1 cellular context compared by ENCODE assay signal in the genomic region with DNA sequence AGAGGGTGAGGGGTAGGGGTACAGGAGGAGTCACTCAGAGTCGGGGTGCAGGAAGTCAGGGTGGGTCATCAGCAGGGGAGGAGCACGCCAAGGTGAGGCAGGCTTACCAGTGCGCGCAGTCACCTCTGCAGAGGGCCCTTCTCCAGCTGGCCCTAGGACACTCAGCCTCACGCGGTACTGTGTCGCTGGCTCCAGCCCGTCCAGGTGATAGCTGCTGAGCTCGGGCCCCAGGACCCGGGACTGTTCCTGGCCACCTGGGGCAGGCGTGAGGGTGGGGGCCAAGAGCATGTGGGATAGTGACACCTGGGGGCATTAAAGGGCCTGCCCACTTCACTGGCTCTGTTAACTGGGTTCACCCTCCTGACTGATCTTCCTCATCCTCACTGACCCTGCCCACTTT.
TF ChIP-seq lines count a peak whose summit lies in the region.

No MANE protein-coding gene starts in this region.

TF ChIP-seq in GM23338, 12 proteins besides CTCF, POLR2A, EP300 and RAD21 (continued from another document):
- TF ChIP-seq, protein P1, sequence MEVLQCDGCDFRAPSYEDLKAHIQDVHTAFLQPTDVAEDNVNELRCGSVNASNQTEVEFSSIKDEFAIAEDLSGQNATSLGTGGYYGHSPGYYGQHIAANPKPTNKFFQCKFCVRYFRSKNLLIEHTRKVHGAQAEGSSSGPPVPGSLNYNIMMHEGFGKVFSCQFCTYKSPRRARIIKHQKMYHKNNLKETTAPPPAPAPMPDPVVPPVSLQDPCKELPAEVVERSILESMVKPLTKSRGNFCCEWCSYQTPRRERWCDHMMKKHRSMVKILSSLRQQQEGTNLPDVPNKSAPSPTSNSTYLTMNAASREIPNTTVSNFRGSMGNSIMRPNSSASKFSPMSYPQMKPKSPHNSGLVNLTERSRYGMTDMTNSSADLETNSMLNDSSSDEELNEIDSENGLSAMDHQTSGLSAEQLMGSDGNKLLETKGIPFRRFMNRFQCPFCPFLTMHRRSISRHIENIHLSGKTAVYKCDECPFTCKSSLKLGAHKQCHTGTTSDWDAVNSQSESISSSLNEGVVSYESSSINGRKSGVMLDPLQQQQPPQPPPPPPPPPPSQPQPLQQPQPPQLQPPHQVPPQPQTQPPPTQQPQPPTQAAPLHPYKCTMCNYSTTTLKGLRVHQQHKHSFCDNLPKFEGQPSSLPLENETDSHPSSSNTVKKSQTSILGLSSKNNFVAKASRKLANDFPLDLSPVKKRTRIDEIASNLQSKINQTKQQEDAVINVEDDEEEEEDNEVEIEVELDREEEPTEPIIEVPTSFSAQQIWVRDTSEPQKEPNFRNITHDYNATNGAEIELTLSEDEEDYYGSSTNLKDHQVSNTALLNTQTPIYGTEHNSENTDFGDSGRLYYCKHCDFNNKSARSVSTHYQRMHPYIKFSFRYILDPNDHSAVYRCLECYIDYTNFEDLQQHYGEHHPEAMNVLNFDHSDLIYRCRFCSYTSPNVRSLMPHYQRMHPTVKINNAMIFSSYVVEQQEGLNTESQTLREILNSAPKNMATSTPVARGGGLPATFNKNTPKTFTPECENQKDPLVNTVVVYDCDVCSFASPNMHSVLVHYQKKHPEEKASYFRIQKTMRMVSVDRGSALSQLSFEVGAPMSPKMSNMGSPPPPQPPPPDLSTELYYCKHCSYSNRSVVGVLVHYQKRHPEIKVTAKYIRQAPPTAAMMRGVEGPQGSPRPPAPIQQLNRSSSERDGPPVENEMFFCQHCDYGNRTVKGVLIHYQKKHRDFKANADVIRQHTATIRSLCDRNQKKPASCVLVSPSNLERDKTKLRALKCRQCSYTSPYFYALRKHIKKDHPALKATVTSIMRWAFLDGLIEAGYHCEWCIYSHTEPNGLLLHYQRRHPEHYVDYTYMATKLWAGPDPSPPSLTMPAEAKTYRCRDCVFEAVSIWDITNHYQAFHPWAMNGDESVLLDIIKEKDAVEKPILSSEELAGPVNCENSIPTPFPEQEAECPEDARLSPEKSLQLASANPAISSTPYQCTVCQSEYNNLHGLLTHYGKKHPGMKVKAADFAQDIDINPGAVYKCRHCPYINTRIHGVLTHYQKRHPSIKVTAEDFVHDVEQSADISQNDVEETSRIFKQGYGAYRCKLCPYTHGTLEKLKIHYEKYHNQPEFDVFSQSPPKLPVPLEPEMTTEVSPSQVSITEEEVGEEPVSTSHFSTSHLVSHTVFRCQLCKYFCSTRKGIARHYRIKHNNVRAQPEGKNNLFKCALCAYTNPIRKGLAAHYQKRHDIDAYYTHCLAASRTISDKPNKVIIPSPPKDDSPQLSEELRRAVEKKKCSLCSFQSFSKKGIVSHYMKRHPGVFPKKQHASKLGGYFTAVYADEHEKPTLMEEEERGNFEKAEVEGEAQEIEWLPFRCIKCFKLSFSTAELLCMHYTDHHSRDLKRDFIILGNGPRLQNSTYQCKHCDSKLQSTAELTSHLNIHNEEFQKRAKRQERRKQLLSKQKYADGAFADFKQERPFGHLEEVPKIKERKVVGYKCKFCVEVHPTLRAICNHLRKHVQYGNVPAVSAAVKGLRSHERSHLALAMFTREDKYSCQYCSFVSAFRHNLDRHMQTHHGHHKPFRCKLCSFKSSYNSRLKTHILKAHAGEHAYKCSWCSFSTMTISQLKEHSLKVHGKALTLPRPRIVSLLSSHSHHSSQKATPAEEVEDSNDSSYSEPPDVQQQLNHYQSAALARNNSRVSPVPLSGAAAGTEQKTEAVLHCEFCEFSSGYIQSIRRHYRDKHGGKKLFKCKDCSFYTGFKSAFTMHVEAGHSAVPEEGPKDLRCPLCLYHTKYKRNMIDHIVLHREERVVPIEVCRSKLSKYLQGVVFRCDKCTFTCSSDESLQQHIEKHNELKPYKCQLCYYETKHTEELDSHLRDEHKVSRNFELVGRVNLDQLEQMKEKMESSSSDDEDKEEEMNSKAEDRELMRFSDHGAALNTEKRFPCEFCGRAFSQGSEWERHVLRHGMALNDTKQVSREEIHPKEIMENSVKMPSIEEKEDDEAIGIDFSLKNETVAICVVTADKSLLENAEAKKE (CRISPR knock-in tag; IDR thresholded peaks at IDR 0.05): no peak
- no peak for TF ChIP-seq POLR2AphosphoS5 (IDR thresholded peaks at IDR 0.05; ENCODE audit: low read depth)
